In genomic region chr16:72092832-72093447, GRCh38 we compare ENCODE assay signal across 1 cellular context.
TF ChIP-seq lines count a peak whose summit lies in the region.

No MANE protein-coding gene starts in this region.

TF ChIP-seq in HepG2, 621 proteins besides CTCF, POLR2A, EP300 and RAD21 (continues in another document):
- TF ChIP-seq THYN1 (CRISPR knock-in tag; IDR thresholded peaks at IDR 0.05; ENCODE audit: borderline replicate concordance, low read depth), result no peak
- TF ChIP-seq ETV5 (CRISPR knock-in tag; IDR thresholded peaks at IDR 0.05; ENCODE audit: borderline replicate concordance), result no peak
- no peak for TF ChIP-seq SNRNP70 (IDR thresholded peaks at IDR 0.05; ENCODE audit: low read depth, low read length)
- 0 out of 2 replicates have a peak, but pooled peaks have one; percentile 36 for TF ChIP-seq ZNF570 (CRISPR knock-in tag; IDR thresholded peaks at IDR 0.05; ENCODE audit: borderline replicate concordance)
- TF ChIP-seq ZNF770 (CRISPR knock-in tag; IDR thresholded peaks at IDR 0.05), result peak; percentile 99
- 0 out of 2 replicates have a peak, but pooled peaks have one; percentile 37 for TF ChIP-seq TFDP2 (CRISPR knock-in tag; IDR thresholded peaks at IDR 0.05)
- 0 out of 2 replicates have a peak, but pooled peaks have one; percentile 17 for TF ChIP-seq ZNF768 (CRISPR knock-in tag; IDR thresholded peaks at IDR 0.05)
- TF ChIP-seq ZNF280B (CRISPR knock-in tag; IDR thresholded peaks at IDR 0.05; ENCODE audit: borderline replicate concordance), result no peak
- TF ChIP-seq SMAD1 (CRISPR knock-in tag; IDR thresholded peaks at IDR 0.05; ENCODE audit: borderline replicate concordance, low read depth), result no peak
- no peak for TF ChIP-seq ZNF441 (CRISPR knock-in tag; IDR thresholded peaks at IDR 0.05; ENCODE audit: borderline replicate concordance)
- TF ChIP-seq ZBTB34 (CRISPR knock-in tag; IDR thresholded peaks at IDR 0.05), result no peak
- 0 out of 2 replicates have a peak, but pooled peaks have one; percentile 31 for TF ChIP-seq GTF3A (CRISPR knock-in tag; conservative IDR thresholded peaks at IDR 0.05)
- TF ChIP-seq NONO (IDR thresholded peaks at IDR 0.05), result no peak
- 0 out of 2 replicates have a peak, but pooled peaks have one; percentile 43 for TF ChIP-seq NONO (CRISPR knock-in tag; conservative IDR thresholded peaks at IDR 0.05)
- TF ChIP-seq ZNF556 (CRISPR knock-in tag; IDR thresholded peaks at IDR 0.05; ENCODE audit: borderline replicate concordance), result peak; percentile 35; the same call in 1 of the 2 replicates
- no peak for TF ChIP-seq ZNF790 (CRISPR knock-in tag; IDR thresholded peaks at IDR 0.05; ENCODE audit: borderline replicate concordance)
- TF ChIP-seq ZNF883 (CRISPR knock-in tag; IDR thresholded peaks at IDR 0.05; ENCODE audit: not compliant biosample characterization), result no peak
- TF ChIP-seq ZMYM3 (CRISPR knock-in tag; IDR thresholded peaks at IDR 0.05), result peak; percentile 87
- no peak; the same call in 1 of the 2 replicates for TF ChIP-seq TP53 (CRISPR knock-in tag; conservative IDR thresholded peaks at IDR 0.05)
- peak; percentile 19; the same call in 1 of the 2 replicates for TF ChIP-seq ZNF292 (CRISPR knock-in tag; IDR thresholded peaks at IDR 0.05; ENCODE audit: borderline replicate concordance, low read depth)
- no peak for TF ChIP-seq NR2C2 (CRISPR knock-in tag; IDR thresholded peaks at IDR 0.05; ENCODE audit: borderline replicate concordance)
- no peak for TF ChIP-seq CENPBD1 (CRISPR knock-in tag; IDR thresholded peaks at IDR 0.05; ENCODE audit: borderline replicate concordance, low read depth)
- TF ChIP-seq HOXA3 (CRISPR knock-in tag; IDR thresholded peaks at IDR 0.05), result no peak
- no peak for TF ChIP-seq HNF4A (CRISPR knock-in tag; IDR thresholded peaks at IDR 0.05)
- 0 out of 2 replicates have a peak, but pooled peaks have one; percentile 61 for TF ChIP-seq NAIF1 (CRISPR knock-in tag; IDR thresholded peaks at IDR 0.05; ENCODE audit: borderline replicate concordance)
- TF ChIP-seq TRAFD1 (CRISPR knock-in tag; IDR thresholded peaks at IDR 0.05; ENCODE audit: borderline replicate concordance), result no peak
- no peak for TF ChIP-seq NR3C1 (CRISPR knock-in tag; IDR thresholded peaks at IDR 0.05)
- TF ChIP-seq SMAD3 (CRISPR knock-in tag; IDR thresholded peaks at IDR 0.05), result 0 out of 2 replicates have a peak, but pooled peaks have one; percentile 3
- TF ChIP-seq ZGPAT (CRISPR knock-in tag; IDR thresholded peaks at IDR 0.05), result no peak
- TF ChIP-seq ZNF780A (CRISPR knock-in tag; IDR thresholded peaks at IDR 0.05), result no peak
- TF ChIP-seq TBL1XR1 (IDR thresholded peaks at IDR 0.05; ENCODE audit: borderline replicate concordance, low read length, partially characterized antibody), result no peak
- peak; percentile 93 for TF ChIP-seq ZNF121 (CRISPR knock-in tag; IDR thresholded peaks at IDR 0.05)
- no peak for TF ChIP-seq KDM1A (CRISPR knock-in tag; IDR thresholded peaks at IDR 0.05)
- 0 out of 2 replicates have a peak, but pooled peaks have one; percentile 14 for TF ChIP-seq BRCA1 (CRISPR knock-in tag; IDR thresholded peaks at IDR 0.05)
- no peak for TF ChIP-seq FOSL2 (CRISPR knock-in tag; IDR thresholded peaks at IDR 0.05)
- TF ChIP-seq RBM39 (IDR thresholded peaks at IDR 0.05; ENCODE audit: low read depth, low read length, poor library complexity, severe bottlenecking), result no peak
- TF ChIP-seq RARG (CRISPR knock-in tag; IDR thresholded peaks at IDR 0.05; ENCODE audit: low read depth), result peak; percentile 94; the same call in 1 of the 2 replicates
- 0 out of 2 replicates have a peak, but pooled peaks have one; percentile 13 for TF ChIP-seq ZFP82 (CRISPR knock-in tag; IDR thresholded peaks at IDR 0.05; ENCODE audit: borderline replicate concordance)
- TF ChIP-seq ZNF296 (CRISPR knock-in tag; conservative IDR thresholded peaks at IDR 0.05), result no peak
- TF ChIP-seq ZNF839 (CRISPR knock-in tag; IDR thresholded peaks at IDR 0.05; ENCODE audit: borderline replicate concordance), result no peak
- no peak for TF ChIP-seq GTF2F1 (IDR thresholded peaks at IDR 0.05; ENCODE audit: low read length)
- no peak for TF ChIP-seq JDP2 (CRISPR knock-in tag; IDR thresholded peaks at IDR 0.05; ENCODE audit: borderline replicate concordance)
- TF ChIP-seq NFYC (CRISPR knock-in tag; IDR thresholded peaks at IDR 0.05), result peak; percentile 76
- no peak for TF ChIP-seq WIZ (CRISPR knock-in tag; IDR thresholded peaks at IDR 0.05)
- TF ChIP-seq E2F5 (CRISPR knock-in tag; conservative IDR thresholded peaks at IDR 0.05), result no peak
- 0 out of 2 replicates have a peak, but pooled peaks have one; percentile 67 for TF ChIP-seq ZNF761 (CRISPR knock-in tag; conservative IDR thresholded peaks at IDR 0.05)
- TF ChIP-seq TRIM24 (CRISPR knock-in tag; IDR thresholded peaks at IDR 0.05), result no peak
- no peak for TF ChIP-seq ZBTB49 (CRISPR knock-in tag; IDR thresholded peaks at IDR 0.05; ENCODE audit: borderline replicate concordance)
- no peak for TF ChIP-seq NRL (CRISPR knock-in tag; IDR thresholded peaks at IDR 0.05; ENCODE audit: borderline replicate concordance)
- TF ChIP-seq ZBTB10 (CRISPR knock-in tag; IDR thresholded peaks at IDR 0.05; ENCODE audit: borderline replicate concordance), result peak; percentile 5; the same call in 1 of the 2 replicates
- TF ChIP-seq ARNT (IDR thresholded peaks at IDR 0.05), result no peak
- no peak for TF ChIP-seq ERF (CRISPR knock-in tag; IDR thresholded peaks at IDR 0.05)
